In genomic region chr13:80055804-80056203, GRCh38 we compare ENCODE assay signal across 21 cellular contexts.
DNase-seq lines count a peak whose midpoint lies in the region; ATAC-seq and TF ChIP-seq lines count a peak whose summit lies in the region.
"Had no signal": no experiment of that assay in that cellular context is flagged by ENCODE, and none has a peak within 500 bp of the region (broad histone marks: within the 10 kb centered on the region; RNA-seq: fewer than 3 reads in every experiment).

No MANE protein-coding gene starts in this region.

- peaks cover 12% of the 10 kb centered on the region for H3K36me3 Mint-ChIP-seq in neural crest cell (ENCODE audit: low read depth)
- no peaks in the 10 kb centered on the region for H3K36me3 Mint-ChIP-seq in activated T-cell treated with anti-CD3 and anti-CD28 coated beads, Interleukin-2, amount 50 U/mL, for 72 hours (ENCODE audit: insufficient read depth in 2 of 2)
- H3K36me3 Mint-ChIP-seq: CD8-positive, alpha-beta T cell had no signal

- peak overlapping the region; percentile 70 for H3K4me3 Mint-ChIP-seq in neural crest cell
- no peak overlapping the region for H3K4me3 Mint-ChIP-seq in activated T-cell treated with anti-CD3 and anti-CD28 coated beads, Interleukin-2, amount 50 U/mL, for 72 hours
- H3K4me3 Mint-ChIP-seq: CD8-positive, alpha-beta T cell; GM23338 had no signal

- peaks cover 11% of the 10 kb centered on the region for H3K9me3 Mint-ChIP-seq in neural crest cell
- H3K9me3 Mint-ChIP-seq in activated T-cell treated with anti-CD3 and anti-CD28 coated beads, Interleukin-2, amount 50 U/mL, for 72 hours: no peaks in the 10 kb centered on the region
- H3K9me3 Mint-ChIP-seq: GM23338 had no signal

- H3K27me3 Mint-ChIP-seq in neural crest cell (ENCODE audit: low read depth): no peaks in the 10 kb centered on the region
- H3K27me3 Mint-ChIP-seq in activated T-cell treated with anti-CD3 and anti-CD28 coated beads, Interleukin-2, amount 50 U/mL, for 72 hours (ENCODE audit: low read depth): peaks cover 6% of the 10 kb centered on the region

- no peak overlapping the region for H3K4me3 ChIP-seq in astrocyte of the spinal cord (ENCODE audit: low read depth, low read length)
- H3K4me3 ChIP-seq: BLaER1 treated with 17β-estradiol and CSF1 and Interleukin-3, amounts not matched to agents 10 nM and 100 nM; GM23338; K562 had no signal

- in situ Hi-C loops in astrocyte of the spinal cord (cut with HindIII; ENCODE audit: low sequenced_read_pairs): no loop called here

- H3K27ac Mint-ChIP-seq in neural crest cell (ENCODE audit: unreplicated experiment): peak overlapping the region; percentile 97
- no peak overlapping the region for H3K27ac Mint-ChIP-seq in activated T-cell treated with anti-CD3 and anti-CD28 coated beads, Interleukin-2, amount 50 U/mL, for 72 hours
- H3K27ac Mint-ChIP-seq: CD8-positive, alpha-beta T cell; GM23338 had no signal

- H3K4me1 Mint-ChIP-seq in neural crest cell: peaks cover 41% of the 10 kb centered on the region
- H3K4me1 Mint-ChIP-seq in activated T-cell treated with anti-CD3 and anti-CD28 coated beads, Interleukin-2, amount 50 U/mL, for 72 hours (ENCODE audit: low read depth): no peaks in the 10 kb centered on the region

- TF ChIP-seq CTCF in astrocyte of the spinal cord (IDR thresholded peaks at IDR 0.05; ENCODE audit: low read depth, low read length) (no peak), neural crest cell (conservative IDR thresholded peaks at IDR 0.05) (no peak)

- ATAC-seq in activated T-cell treated with anti-CD3 and anti-CD28 coated beads, Interleukin-2, amount 50 U/mL, for 72 hours (replicated peaks in 1 of 2): no peak
- no peak for ATAC-seq in HG03045 (IDR thresholded peaks at IDR 0.05; ENCODE audit: unreplicated experiment)
- ATAC-seq: CD8-positive, alpha-beta T cell; GM23338; K562; PC-3 had no signal

- DNase-seq in NOMO-1 treated with dmso at 0.1 percent for 144 hours (lab: John Stamatoyannopoulos, UW; ENCODE audit: unreplicated experiment): peak; percentile 54
- peak; percentile 14 for DNase-seq in astrocyte of the spinal cord (ENCODE audit: low read depth, low spot score)
- DNase-seq in neural crest cell (ENCODE audit: low read depth, low spot score): no peak
- DNase-seq in cerebellar nuclear complex (lab: John Stamatoyannopoulos, UW): no peak
- no peak for DNase-seq in activated T-cell treated with anti-CD3 and anti-CD28 coated beads, Interleukin-2, amount 50 U/mL, for 72 hours
- DNase-seq in effector CD4-positive, alpha-beta T cell: no peak
- DNase-seq: CD8-positive, alpha-beta T cell; DMS53; EL; HCEC 1CT; NCI-H1105; NCI-H1694 treated with DMSO at 0.1 percent for 48 hours; NCI-H2107; NCI-H510A treated with DMSO at 0.1 percent for 48 hours; NCI-H774; PC-3; SIG-M5 had no signal

Comparison
In these comparisons a context has a peak if more than half of its experiments do, and no peak if none do; other contexts are left out.
1. DNase-seq: peak in NOMO-1 treated with dmso at 0.1 percent for 144 hours (single experiment) and astrocyte of the spinal cord (single experiment); none in neural crest cell (single experiment), cerebellar nuclear complex (0 of 2), activated T-cell treated with anti-CD3 and anti-CD28 coated beads, Interleukin-2, amount 50 U/mL, for 72 hours (0 of 2) and effector CD4-positive, alpha-beta T cell (single experiment).